Comparison of ENCODE assay signal across 8 cellular contexts in genomic region chr15:31487811-31488436, GRCh38.
A peak's percentile ranks its signal among the peaks of the same experiment; 100 is the strongest.
DNase-seq lines count a peak whose midpoint lies in the region; ATAC-seq and TF ChIP-seq lines count a peak whose summit lies in the region.
"Had no signal": no experiment of that assay in that cellular context is flagged by ENCODE, and none has a peak within 500 bp of the region (broad histone marks: within the 10 kb centered on the region; RNA-seq: fewer than 3 reads in every experiment).

No MANE protein-coding gene starts in this region.

- H3K4me1 ChIP-seq in mucosa of descending colon (ENCODE audit: low read depth), result peaks cover 29% of the 10 kb centered on the region
- peaks cover 15% of the 10 kb centered on the region for H3K4me1 ChIP-seq in effector memory CD4-positive, alpha-beta T cell (ENCODE audit: control insufficient read depth, insufficient read depth, low read length, poor library complexity, severe bottlenecking)

- DNase-seq in HFFc6 (peak; percentile 11), mucosa of descending colon (peak in 2 of 3 donors; percentile 27 to 32), COR-L47 (lab: John Stamatoyannopoulos, UW) (no peak), DMS153 treated with DMSO at 0.1 percent for 48 hours (lab: John Stamatoyannopoulos, UW; ENCODE audit: unreplicated experiment) (no peak)
- DNase-seq in activated CD8-positive, alpha-beta T cell treated with anti-CD3 and anti-CD28 coated beads for 36 hours, result peak; percentile 60
- no peak for DNase-seq in effector memory CD4-positive, alpha-beta T cell

- H3K27ac ChIP-seq in effector memory CD4-positive, alpha-beta T cell (ENCODE audit: insufficient read depth, low read length, poor library complexity, severe bottlenecking), result no peak overlapping the region

- H3K27me3 ChIP-seq in effector memory CD4-positive, alpha-beta T cell (replicated peaks; ENCODE audit: control insufficient read depth, insufficient read depth, low read length, poor library complexity, severe bottlenecking), result no peaks in the 10 kb centered on the region

- H3K4me1 Mint-ChIP-seq in HFFc6 (ENCODE audit: low read depth), result peaks cover 36% of the 10 kb centered on the region
- peaks cover 68% of the 10 kb centered on the region for H3K4me1 Mint-ChIP-seq in activated CD8-positive, alpha-beta T cell treated with anti-CD3 and anti-CD28 coated beads for 36 hours (ENCODE audit: low read depth)

- CTCF ChIA-PET in activated CD8-positive, alpha-beta T cell treated with anti-CD3 and anti-CD28 coated beads for 36 hours (lab: Charles Lee), result interaction anchor here (0.7 to 7.4 kb wide), 49 partner anchors 10 to 571 kb away, joined by 3 to 265 read pairs (median 5); partner anchors contain the start of gene KLF13

- POLR2A ChIA-PET in activated CD8-positive, alpha-beta T cell treated with anti-CD3 and anti-CD28 coated beads for 36 hours (lab: Charles Lee), result interaction anchor here (1.0 to 5.4 kb wide), 11 partner anchors 14 to 273 kb away, joined by 3 to 39 read pairs (median 5); no protein-coding TSS in a partner anchor

- H3K9me3 ChIP-seq in mucosa of descending colon, result peaks cover 5% of the 10 kb centered on the region
- H3K9me3 ChIP-seq in effector memory CD4-positive, alpha-beta T cell (ENCODE audit: control insufficient read depth, low read length), result no peaks in the 10 kb centered on the region

- no peak overlapping the region for H3K4me3 Mint-ChIP-seq in HFFc6
- H3K4me3 Mint-ChIP-seq in activated CD8-positive, alpha-beta T cell treated with anti-CD3 and anti-CD28 coated beads for 36 hours, result no peak overlapping the region

- H3K36me3 Mint-ChIP-seq in HFFc6 (ENCODE audit: low read depth), result peaks cover 21% of the 10 kb centered on the region
- peaks cover 24% of the 10 kb centered on the region for H3K36me3 Mint-ChIP-seq in activated CD8-positive, alpha-beta T cell treated with anti-CD3 and anti-CD28 coated beads for 36 hours (ENCODE audit: low read depth)

- intact Hi-C loops in activated CD8-positive, alpha-beta T cell treated with anti-CD3 and anti-CD28 coated beads for 36 hours (cut with micrococcal nuclease), result loop anchor here (2.0 to 5.0 kb wide), 3 partner anchors 49 to 286 kb away; no protein-coding TSS in a partner anchor
- intact Hi-C loops in mucosa of descending colon (cut with DNase I, micrococcal nuclease), result loop anchor here in 1 of 2 donors (2.0 to 10.0 kb wide), 2 partner anchors 49 to 283 kb away; no protein-coding TSS in a partner anchor

- H3K4me3 ChIP-seq in mucosa of descending colon, result no peak overlapping the region
- no peak overlapping the region for H3K4me3 ChIP-seq in effector memory CD4-positive, alpha-beta T cell (ENCODE audit: insufficient read depth, low read depth, low read length, poor library complexity, severe bottlenecking)
- H3K4me3 ChIP-seq: upper lobe of left lung had no signal

- no peaks in the 10 kb centered on the region for H3K36me3 ChIP-seq in mucosa of descending colon (ENCODE audit: low read depth)
- H3K36me3 ChIP-seq in effector memory CD4-positive, alpha-beta T cell (ENCODE audit: control insufficient read depth, insufficient read depth, low read length), result no peaks in the 10 kb centered on the region
- H3K36me3 ChIP-seq: upper lobe of left lung had no signal

- TF ChIP-seq CTCF in GM12874 (IDR thresholded peaks at IDR 0.05; ENCODE audit: insufficient read depth, low read depth, low read length) (peak; percentile 42), HFFc6 (IDR thresholded peaks at IDR 0.05) (no peak), mucosa of descending colon (IDR thresholded peaks at IDR 0.05) (no peak)
- TF ChIP-seq CTCF in activated CD8-positive, alpha-beta T cell treated with anti-CD3 and anti-CD28 coated beads for 36 hours (IDR thresholded peaks at IDR 0.05), result no peak

- peaks cover 31% of the 10 kb centered on the region for H3K9me3 Mint-ChIP-seq in HFFc6
- H3K9me3 Mint-ChIP-seq in activated CD8-positive, alpha-beta T cell treated with anti-CD3 and anti-CD28 coated beads for 36 hours, result peaks cover 14% of the 10 kb centered on the region

- peak overlapping the region; percentile 60; the same call in 1 of the 2 replicates for H3K27ac Mint-ChIP-seq in HFFc6
- peak overlapping the region; percentile 77 for H3K27ac Mint-ChIP-seq in activated CD8-positive, alpha-beta T cell treated with anti-CD3 and anti-CD28 coated beads for 36 hours

- H3K27me3 Mint-ChIP-seq in HFFc6 (ENCODE audit: insufficient read depth), result peaks cover 9% of the 10 kb centered on the region
- H3K27me3 Mint-ChIP-seq in activated CD8-positive, alpha-beta T cell treated with anti-CD3 and anti-CD28 coated beads for 36 hours, result no peaks in the 10 kb centered on the region

- peak; percentile 22 for ATAC-seq in activated CD8-positive, alpha-beta T cell treated with anti-CD3 and anti-CD28 coated beads for 36 hours
- ATAC-seq in mucosa of descending colon, result peak; percentile 5

Comparison
In these comparisons a context has a peak if more than half of its experiments do, and no peak if none do; other contexts are left out.
1. DNase-seq: peak in HFFc6 (single experiment), activated CD8-positive, alpha-beta T cell treated with anti-CD3 and anti-CD28 coated beads for 36 hours (single experiment) and mucosa of descending colon (2 of 3); none in effector memory CD4-positive, alpha-beta T cell (0 of 3), COR-L47 (single experiment) and DMS153 treated with DMSO at 0.1 percent for 48 hours (single experiment).